In genomic region chr20:19781235-19781634, GRCh38 we compare ENCODE assay signal across 22 cellular contexts.
"Had no signal": no experiment of that assay in that cellular context is flagged by ENCODE, and none has a peak within 500 bp of the region (broad histone marks: within the 10 kb centered on the region; RNA-seq: fewer than 3 reads in every experiment).

No MANE protein-coding gene starts in this region.

- H3K27ac ChIP-seq: coronary artery, esophagus muscularis mucosa, foreskin keratinocyte, gastroesophageal sphincter, lower lobe of right lung, pancreas, thoracic aorta, tibial nerve, vagina had no signal

- DNase-seq: dermis blood vessel endothelial cell; effector memory CD4-positive, alpha-beta T cell; foreskin keratinocyte; heart right ventricle; hippocampal formation; left colon; left ventricle myocardium superior; lower lobe of right lung; natural killer cell; occipital lobe; pancreas; retina; stimulated activated naive B cell treated with anti-CD40 and anti-IgM and Interleukin-4, amounts not matched to agents 10 μg/mL and 1 μg/mL and 100 μg/mL, for 72 hours had no signal

- H3K36me3 ChIP-seq: esophagus muscularis mucosa, gastroesophageal sphincter, heart right ventricle, lower lobe of right lung, pancreas, thoracic aorta, tibial nerve, vagina had no signal

- ATAC-seq: foreskin keratinocyte, gastroesophageal sphincter, heart right ventricle, left colon, left ventricle myocardium superior, lower lobe of right lung, natural killer cell, pancreas, sciatic nerve had no signal

- H3K27me3 ChIP-seq: esophagus muscularis mucosa, foreskin keratinocyte, gastroesophageal sphincter, heart right ventricle, pancreas, tibial nerve, vagina had no signal

- H3K4me3 ChIP-seq: coronary artery, esophagus muscularis mucosa, gastroesophageal sphincter, heart right ventricle, lower lobe of right lung, pancreas, thoracic aorta, tibial nerve, vagina had no signal

- H3K9me3 ChIP-seq: esophagus muscularis mucosa, gastroesophageal sphincter, heart right ventricle, lower lobe of right lung, pancreas, thoracic aorta, tibial nerve, vagina had no signal

- FAIRE-seq: endothelial cell of umbilical vein, islet of Langerhans, pancreas had no signal
